Comparison of ENCODE assay signal across 1 cellular context in the genomic region with DNA sequence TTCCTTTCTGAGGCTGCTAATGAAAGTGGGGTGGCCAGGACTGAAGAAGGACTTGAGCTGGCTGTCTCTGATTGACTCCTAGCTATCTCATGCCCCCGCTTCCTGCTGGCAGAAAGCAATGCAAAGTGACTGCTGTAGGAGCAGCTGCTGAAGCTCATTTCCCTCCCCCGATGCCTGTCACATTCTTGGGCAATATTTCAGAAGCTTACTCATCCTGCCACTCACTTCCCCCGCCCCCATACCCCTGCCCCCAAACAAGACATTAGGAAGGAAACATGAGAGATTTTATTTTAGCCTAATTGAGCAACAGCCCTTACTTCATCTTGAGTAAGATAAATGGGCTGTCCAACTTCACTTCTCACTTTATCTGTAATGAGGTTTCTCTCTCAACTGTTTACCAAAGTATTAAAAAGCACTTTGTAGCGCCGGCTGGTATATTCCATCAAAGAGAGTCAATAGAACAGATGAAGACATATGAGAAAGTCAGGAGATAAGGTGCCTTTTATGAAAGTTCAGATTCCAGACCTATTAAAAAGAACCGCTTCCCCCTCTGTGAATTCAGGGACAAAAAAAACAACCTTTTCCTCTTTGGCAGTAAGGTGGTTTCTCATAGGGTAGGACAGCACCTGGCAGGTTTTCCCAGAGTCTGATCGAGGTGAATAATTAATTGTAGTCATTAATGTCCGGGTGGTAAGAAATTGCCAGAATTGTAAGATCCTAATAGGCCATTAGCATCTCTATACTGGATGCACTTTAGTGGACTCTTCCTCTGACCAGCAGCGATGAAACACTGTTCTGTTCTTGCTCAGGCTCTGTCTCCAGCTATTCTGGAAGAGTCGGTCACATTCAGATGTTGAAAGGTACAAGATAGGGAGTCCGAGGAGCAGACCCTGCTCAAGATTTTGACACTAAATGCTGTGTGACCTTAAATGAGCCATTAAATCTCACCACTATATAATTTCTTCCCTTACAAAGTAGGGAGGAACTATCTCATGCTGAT.
A peak's percentile ranks its signal among the peaks of the same experiment; 100 is the strongest.
TF ChIP-seq lines count a peak whose summit lies in the region.

No MANE protein-coding gene starts in this region.

TF ChIP-seq in HepG2, 621 proteins besides CTCF, POLR2A, EP300 and RAD21 (continued from another document and continues in another):
- TF ChIP-seq, protein P1, sequence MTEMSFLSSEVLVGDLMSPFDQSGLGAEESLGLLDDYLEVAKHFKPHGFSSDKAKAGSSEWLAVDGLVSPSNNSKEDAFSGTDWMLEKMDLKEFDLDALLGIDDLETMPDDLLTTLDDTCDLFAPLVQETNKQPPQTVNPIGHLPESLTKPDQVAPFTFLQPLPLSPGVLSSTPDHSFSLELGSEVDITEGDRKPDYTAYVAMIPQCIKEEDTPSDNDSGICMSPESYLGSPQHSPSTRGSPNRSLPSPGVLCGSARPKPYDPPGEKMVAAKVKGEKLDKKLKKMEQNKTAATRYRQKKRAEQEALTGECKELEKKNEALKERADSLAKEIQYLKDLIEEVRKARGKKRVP (CRISPR knock-in tag; IDR thresholded peaks at IDR 0.05), result peak in 1 of 2 experiments; percentile 75; a peak in 2 of 4 replicates
- TF ChIP-seq, protein P2, sequence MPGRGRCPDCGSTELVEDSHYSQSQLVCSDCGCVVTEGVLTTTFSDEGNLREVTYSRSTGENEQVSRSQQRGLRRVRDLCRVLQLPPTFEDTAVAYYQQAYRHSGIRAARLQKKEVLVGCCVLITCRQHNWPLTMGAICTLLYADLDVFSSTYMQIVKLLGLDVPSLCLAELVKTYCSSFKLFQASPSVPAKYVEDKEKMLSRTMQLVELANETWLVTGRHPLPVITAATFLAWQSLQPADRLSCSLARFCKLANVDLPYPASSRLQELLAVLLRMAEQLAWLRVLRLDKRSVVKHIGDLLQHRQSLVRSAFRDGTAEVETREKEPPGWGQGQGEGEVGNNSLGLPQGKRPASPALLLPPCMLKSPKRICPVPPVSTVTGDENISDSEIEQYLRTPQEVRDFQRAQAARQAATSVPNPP (CRISPR knock-in tag; IDR thresholded peaks at IDR 0.05), result no peak
- TF ChIP-seq ASH2L (IDR thresholded peaks at IDR 0.05; ENCODE audit: insufficient read length, low read depth, low read length) (peak; percentile 75), IKZF1 (IDR thresholded peaks at IDR 0.05) (no peak), HES4 (CRISPR knock-in tag; IDR thresholded peaks at IDR 0.05; ENCODE audit: borderline replicate concordance) (no peak), ZFP36L1 (CRISPR knock-in tag; IDR thresholded peaks at IDR 0.05) (no peak), ZSCAN29 (CRISPR knock-in tag; conservative IDR thresholded peaks at IDR 0.05) (no peak), NR1H2 (CRISPR knock-in tag; IDR thresholded peaks at IDR 0.05; ENCODE audit: borderline replicate concordance, low read depth) (no peak), GABPB1 (CRISPR knock-in tag; IDR thresholded peaks at IDR 0.05) (peak; percentile 28; the same call in 1 of the 2 replicates), STAT5B (CRISPR knock-in tag; IDR thresholded peaks at IDR 0.05) (no peak), SALL1 (CRISPR knock-in tag; IDR thresholded peaks at IDR 0.05) (peak; percentile 42), ZNF430 (CRISPR knock-in tag; IDR thresholded peaks at IDR 0.05) (no peak), ZNF607 (CRISPR knock-in tag; IDR thresholded peaks at IDR 0.05; ENCODE audit: borderline replicate concordance) (no peak), ZNF331 (CRISPR knock-in tag; IDR thresholded peaks at IDR 0.05) (peak; percentile 34; the same call in 1 of the 2 replicates), CC2D1A (CRISPR knock-in tag; IDR thresholded peaks at IDR 0.05) (no peak), FIP1L1 (IDR thresholded peaks at IDR 0.05; ENCODE audit: borderline replicate concordance, insufficient read depth, low read depth, low read length) (no peak), ZNF878 (CRISPR knock-in tag; IDR thresholded peaks at IDR 0.05) (no peak), FOXJ3 (CRISPR knock-in tag; IDR thresholded peaks at IDR 0.05; ENCODE audit: borderline replicate concordance) (peak; percentile 89; the same call in 1 of the 2 replicates), NONO (IDR thresholded peaks at IDR 0.05) (no peak), NONO (CRISPR knock-in tag; conservative IDR thresholded peaks at IDR 0.05) (no peak; the same call in 1 of the 2 replicates), NFRKB (IDR thresholded peaks at IDR 0.05) (no peak), MED13 (CRISPR knock-in tag; IDR thresholded peaks at IDR 0.05) (peak; percentile 94), MBNL3 (CRISPR knock-in tag; conservative IDR thresholded peaks at IDR 0.05) (no peak), SRF (IDR thresholded peaks at IDR 0.05; ENCODE audit: low read depth, low read length) (no peak), CHD2 (IDR thresholded peaks at IDR 0.05; ENCODE audit: low read depth, low read length) (no peak), DPF2 (CRISPR knock-in tag; IDR thresholded peaks at IDR 0.05; ENCODE audit: borderline replicate concordance, low read depth) (peak; percentile 32; the same call in 1 of the 2 replicates), ZNF709 (CRISPR knock-in tag; IDR thresholded peaks at IDR 0.05) (no peak), HOXA3 (CRISPR knock-in tag; IDR thresholded peaks at IDR 0.05) (no peak; the same call in 1 of the 2 replicates), SPEN (CRISPR knock-in tag; IDR thresholded peaks at IDR 0.05; ENCODE audit: low read depth) (no peak), SMARCE1 (IDR thresholded peaks at IDR 0.05; ENCODE audit: borderline replicate concordance) (no peak), ZSCAN30 (CRISPR knock-in tag; IDR thresholded peaks at IDR 0.05) (no peak), FOXK1 (CRISPR knock-in tag; IDR thresholded peaks at IDR 0.05; ENCODE audit: borderline replicate concordance, low read depth) (0 out of 2 replicates have a peak, but pooled peaks have one; percentile 15), ZNF33B (CRISPR knock-in tag; IDR thresholded peaks at IDR 0.05) (no peak), PTBP1 (IDR thresholded peaks at IDR 0.05; ENCODE audit: low read depth, low read length, poor library complexity, severe bottlenecking) (no peak), ZNF552 (CRISPR knock-in tag; IDR thresholded peaks at IDR 0.05; ENCODE audit: borderline replicate concordance) (no peak), ZNF615 (CRISPR knock-in tag; IDR thresholded peaks at IDR 0.05; ENCODE audit: borderline replicate concordance) (no peak), HOXD1 (CRISPR knock-in tag; IDR thresholded peaks at IDR 0.05) (peak; percentile 100)
- TF ChIP-seq, protein P3, sequence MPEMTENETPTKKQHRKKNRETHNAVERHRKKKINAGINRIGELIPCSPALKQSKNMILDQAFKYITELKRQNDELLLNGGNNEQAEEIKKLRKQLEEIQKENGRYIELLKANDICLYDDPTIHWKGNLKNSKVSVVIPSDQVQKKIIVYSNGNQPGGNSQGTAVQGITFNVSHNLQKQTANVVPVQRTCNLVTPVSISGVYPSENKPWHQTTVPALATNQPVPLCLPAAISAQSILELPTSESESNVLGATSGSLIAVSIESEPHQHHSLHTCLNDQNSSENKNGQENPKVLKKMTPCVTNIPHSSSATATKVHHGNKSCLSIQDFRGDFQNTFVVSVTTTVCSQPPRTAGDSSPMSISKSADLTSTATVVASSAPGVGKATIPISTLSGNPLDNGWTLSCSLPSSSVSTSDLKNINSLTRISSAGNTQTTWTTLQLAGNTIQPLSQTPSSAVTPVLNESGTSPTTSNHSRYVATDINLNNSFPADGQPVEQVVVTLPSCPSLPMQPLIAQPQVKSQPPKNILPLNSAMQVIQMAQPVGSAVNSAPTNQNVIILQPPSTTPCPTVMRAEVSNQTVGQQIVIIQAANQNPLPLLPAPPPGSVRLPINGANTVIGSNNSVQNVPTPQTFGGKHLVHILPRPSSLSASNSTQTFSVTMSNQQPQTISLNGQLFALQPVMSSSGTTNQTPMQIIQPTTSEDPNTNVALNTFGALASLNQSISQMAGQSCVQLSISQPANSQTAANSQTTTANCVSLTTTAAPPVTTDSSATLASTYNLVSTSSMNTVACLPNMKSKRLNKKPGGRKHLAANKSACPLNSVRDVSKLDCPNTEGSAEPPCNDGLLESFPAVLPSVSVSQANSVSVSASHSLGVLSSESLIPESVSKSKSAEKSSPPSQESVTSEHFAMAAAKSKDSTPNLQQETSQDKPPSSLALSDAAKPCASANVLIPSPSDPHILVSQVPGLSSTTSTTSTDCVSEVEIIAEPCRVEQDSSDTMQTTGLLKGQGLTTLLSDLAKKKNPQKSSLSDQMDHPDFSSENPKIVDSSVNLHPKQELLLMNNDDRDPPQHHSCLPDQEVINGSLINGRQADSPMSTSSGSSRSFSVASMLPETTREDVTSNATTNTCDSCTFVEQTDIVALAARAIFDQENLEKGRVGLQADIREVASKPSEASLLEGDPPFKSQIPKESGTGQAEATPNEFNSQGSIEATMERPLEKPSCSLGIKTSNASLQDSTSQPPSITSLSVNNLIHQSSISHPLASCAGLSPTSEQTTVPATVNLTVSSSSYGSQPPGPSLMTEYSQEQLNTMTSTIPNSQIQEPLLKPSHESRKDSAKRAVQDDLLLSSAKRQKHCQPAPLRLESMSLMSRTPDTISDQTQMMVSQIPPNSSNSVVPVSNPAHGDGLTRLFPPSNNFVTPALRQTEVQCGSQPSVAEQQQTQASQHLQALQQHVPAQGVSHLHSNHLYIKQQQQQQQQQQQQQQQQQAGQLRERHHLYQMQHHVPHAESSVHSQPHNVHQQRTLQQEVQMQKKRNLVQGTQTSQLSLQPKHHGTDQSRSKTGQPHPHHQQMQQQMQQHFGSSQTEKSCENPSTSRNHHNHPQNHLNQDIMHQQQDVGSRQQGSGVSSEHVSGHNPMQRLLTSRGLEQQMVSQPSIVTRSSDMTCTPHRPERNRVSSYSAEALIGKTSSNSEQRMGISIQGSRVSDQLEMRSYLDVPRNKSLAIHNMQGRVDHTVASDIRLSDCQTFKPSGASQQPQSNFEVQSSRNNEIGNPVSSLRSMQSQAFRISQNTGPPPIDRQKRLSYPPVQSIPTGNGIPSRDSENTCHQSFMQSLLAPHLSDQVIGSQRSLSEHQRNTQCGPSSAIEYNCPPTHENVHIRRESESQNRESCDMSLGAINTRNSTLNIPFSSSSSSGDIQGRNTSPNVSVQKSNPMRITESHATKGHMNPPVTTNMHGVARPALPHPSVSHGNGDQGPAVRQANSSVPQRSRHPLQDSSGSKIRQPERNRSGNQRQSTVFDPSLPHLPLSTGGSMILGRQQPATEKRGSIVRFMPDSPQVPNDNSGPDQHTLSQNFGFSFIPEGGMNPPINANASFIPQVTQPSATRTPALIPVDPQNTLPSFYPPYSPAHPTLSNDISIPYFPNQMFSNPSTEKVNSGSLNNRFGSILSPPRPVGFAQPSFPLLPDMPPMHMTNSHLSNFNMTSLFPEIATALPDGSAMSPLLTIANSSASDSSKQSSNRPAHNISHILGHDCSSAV (CRISPR knock-in tag; IDR thresholded peaks at IDR 0.05; ENCODE audit: borderline replicate concordance), result no peak
- TF ChIP-seq, protein P4, sequence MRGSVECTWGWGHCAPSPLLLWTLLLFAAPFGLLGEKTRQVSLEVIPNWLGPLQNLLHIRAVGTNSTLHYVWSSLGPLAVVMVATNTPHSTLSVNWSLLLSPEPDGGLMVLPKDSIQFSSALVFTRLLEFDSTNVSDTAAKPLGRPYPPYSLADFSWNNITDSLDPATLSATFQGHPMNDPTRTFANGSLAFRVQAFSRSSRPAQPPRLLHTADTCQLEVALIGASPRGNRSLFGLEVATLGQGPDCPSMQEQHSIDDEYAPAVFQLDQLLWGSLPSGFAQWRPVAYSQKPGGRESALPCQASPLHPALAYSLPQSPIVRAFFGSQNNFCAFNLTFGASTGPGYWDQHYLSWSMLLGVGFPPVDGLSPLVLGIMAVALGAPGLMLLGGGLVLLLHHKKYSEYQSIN (CRISPR knock-in tag; IDR thresholded peaks at IDR 0.05; ENCODE audit: borderline replicate concordance), result no peak
- TF ChIP-seq, protein P5, sequence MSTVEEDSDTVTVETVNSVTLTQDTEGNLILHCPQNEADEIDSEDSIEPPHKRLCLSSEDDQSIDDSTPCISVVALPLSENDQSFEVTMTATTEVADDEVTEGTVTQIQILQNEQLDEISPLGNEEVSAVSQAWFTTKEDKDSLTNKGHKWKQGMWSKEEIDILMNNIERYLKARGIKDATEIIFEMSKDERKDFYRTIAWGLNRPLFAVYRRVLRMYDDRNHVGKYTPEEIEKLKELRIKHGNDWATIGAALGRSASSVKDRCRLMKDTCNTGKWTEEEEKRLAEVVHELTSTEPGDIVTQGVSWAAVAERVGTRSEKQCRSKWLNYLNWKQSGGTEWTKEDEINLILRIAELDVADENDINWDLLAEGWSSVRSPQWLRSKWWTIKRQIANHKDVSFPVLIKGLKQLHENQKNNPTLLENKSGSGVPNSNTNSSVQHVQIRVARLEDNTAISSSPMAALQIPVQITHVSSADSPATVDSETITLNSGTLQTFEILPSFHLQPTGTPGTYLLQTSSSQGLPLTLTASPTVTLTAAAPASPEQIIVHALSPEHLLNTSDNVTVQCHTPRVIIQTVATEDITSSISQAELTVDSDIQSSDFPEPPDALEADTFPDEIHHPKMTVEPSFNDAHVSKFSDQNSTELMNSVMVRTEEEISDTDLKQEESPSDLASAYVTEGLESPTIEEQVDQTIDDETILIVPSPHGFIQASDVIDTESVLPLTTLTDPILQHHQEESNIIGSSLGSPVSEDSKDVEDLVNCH (CRISPR knock-in tag; IDR thresholded peaks at IDR 0.05), result no peak
- TF ChIP-seq, protein P6, sequence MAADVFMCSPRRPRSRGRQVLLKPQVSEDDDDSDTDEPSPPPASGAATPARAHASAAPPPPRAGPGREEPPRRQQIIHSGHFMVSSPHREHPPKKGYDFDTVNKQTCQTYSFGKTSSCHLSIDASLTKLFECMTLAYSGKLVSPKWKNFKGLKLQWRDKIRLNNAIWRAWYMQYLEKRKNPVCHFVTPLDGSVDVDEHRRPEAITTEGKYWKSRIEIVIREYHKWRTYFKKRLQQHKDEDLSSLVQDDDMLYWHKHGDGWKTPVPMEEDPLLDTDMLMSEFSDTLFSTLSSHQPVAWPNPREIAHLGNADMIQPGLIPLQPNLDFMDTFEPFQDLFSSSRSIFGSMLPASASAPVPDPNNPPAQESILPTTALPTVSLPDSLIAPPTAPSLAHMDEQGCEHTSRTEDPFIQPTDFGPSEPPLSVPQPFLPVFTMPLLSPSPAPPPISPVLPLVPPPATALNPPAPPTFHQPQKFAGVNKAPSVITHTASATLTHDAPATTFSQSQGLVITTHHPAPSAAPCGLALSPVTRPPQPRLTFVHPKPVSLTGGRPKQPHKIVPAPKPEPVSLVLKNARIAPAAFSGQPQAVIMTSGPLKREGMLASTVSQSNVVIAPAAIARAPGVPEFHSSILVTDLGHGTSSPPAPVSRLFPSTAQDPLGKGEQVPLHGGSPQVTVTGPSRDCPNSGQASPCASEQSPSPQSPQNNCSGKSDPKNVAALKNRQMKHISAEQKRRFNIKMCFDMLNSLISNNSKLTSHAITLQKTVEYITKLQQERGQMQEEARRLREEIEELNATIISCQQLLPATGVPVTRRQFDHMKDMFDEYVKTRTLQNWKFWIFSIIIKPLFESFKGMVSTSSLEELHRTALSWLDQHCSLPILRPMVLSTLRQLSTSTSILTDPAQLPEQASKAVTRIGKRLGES (CRISPR knock-in tag; IDR thresholded peaks at IDR 0.05; ENCODE audit: borderline replicate concordance), result no peak
- TF ChIP-seq, protein P7, sequence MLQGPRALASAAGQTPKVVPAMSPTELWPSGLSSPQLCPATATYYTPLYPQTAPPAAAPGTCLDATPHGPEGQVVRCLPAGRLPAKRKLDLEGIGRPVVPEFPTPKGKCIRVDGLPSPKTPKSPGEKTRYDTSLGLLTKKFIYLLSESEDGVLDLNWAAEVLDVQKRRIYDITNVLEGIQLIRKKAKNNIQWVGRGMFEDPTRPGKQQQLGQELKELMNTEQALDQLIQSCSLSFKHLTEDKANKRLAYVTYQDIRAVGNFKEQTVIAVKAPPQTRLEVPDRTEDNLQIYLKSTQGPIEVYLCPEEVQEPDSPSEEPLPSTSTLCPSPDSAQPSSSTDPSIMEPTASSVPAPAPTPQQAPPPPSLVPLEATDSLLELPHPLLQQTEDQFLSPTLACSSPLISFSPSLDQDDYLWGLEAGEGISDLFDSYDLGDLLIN (CRISPR knock-in tag; IDR thresholded peaks at IDR 0.05; ENCODE audit: borderline replicate concordance), result no peak
